ENCODE assay signal across 1 cellular context in the genomic region with DNA sequence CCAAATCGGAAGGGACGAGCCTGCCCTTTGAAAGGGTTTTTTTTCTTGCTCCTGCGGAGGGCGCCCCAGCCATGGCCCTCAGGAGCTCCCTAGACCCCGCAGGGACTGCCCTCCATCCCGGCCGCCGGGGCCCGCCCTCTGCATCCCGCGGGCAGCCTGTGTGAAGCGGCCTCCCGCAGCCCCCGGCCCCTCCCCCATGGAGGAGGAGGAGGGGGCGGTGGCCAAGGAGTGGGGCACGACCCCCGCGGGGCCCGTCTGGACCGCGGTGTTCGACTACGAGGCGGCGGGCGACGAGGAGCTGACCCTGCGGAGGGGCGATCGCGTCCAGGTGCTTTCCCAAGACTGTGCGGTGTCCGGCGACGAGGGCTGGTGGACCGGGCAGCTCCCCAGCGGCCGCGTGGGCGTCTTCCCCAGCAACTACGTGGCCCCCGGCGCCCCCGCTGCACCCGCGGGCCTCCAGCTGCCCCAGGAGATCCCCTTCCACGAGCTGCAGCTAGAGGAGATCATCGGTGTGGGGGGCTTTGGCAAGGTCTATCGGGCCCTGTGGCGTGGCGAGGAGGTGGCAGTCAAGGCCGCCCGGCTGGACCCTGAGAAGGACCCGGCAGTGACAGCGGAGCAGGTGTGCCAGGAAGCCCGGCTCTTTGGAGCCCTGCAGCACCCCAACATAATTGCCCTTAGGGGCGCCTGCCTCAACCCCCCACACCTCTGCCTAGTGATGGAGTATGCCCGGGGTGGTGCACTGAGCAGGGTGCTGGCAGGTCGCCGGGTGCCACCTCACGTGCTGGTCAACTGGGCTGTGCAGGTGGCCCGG.
A peak's percentile ranks its signal among the peaks of the same experiment; 100 is the strongest.
TF ChIP-seq lines count a peak whose summit lies in the region.

No MANE protein-coding gene starts in this region.

TF ChIP-seq in K562, 482 proteins besides CTCF, POLR2A, EP300 and RAD21:
- TF ChIP-seq ELF4 (CRISPR knock-in tag; IDR thresholded peaks at IDR 0.05), result no peak
- TF ChIP-seq, protein P1, sequence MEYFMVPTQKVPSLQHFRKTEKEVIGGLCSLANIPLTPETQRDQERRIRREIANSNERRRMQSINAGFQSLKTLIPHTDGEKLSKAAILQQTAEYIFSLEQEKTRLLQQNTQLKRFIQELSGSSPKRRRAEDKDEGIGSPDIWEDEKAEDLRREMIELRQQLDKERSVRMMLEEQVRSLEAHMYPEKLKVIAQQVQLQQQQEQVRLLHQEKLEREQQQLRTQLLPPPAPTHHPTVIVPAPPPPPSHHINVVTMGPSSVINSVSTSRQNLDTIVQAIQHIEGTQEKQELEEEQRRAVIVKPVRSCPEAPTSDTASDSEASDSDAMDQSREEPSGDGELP (CRISPR knock-in tag; IDR thresholded peaks at IDR 0.05; ENCODE audit: borderline replicate concordance), result 0 out of 2 replicates have a peak, but pooled peaks have one; percentile 15
- TF ChIP-seq ZBTB7A (IDR thresholded peaks at IDR 0.05; ENCODE audit: borderline replicate concordance, control insufficient read depth, low read depth, low read length), result peak; percentile 83; the same call in 1 of the 2 replicates
- 0 out of 2 replicates have a peak, but pooled peaks have one; percentile 17 for TF ChIP-seq GABPB1 (CRISPR knock-in tag; IDR thresholded peaks at IDR 0.05)
- peak; percentile 9; the same call in 1 of the 2 replicates for TF ChIP-seq KDM2B (CRISPR knock-in tag; IDR thresholded peaks at IDR 0.05)
- TF ChIP-seq, protein P2, sequence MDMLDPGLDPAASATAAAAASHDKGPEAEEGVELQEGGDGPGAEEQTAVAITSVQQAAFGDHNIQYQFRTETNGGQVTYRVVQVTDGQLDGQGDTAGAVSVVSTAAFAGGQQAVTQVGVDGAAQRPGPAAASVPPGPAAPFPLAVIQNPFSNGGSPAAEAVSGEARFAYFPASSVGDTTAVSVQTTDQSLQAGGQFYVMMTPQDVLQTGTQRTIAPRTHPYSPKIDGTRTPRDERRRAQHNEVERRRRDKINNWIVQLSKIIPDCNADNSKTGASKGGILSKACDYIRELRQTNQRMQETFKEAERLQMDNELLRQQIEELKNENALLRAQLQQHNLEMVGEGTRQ (CRISPR knock-in tag; IDR thresholded peaks at IDR 0.05), result no peak
- TF ChIP-seq ZNF12 (CRISPR knock-in tag; IDR thresholded peaks at IDR 0.05), result no peak
- TF ChIP-seq, protein P3, sequence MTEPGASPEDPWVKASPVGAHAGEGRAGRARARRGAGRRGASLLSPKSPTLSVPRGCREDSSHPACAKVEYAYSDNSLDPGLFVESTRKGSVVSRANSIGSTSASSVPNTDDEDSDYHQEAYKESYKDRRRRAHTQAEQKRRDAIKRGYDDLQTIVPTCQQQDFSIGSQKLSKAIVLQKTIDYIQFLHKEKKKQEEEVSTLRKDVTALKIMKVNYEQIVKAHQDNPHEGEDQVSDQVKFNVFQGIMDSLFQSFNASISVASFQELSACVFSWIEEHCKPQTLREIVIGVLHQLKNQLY (CRISPR knock-in tag; conservative IDR thresholded peaks at IDR 0.05), result no peak
- TF ChIP-seq, protein P4, sequence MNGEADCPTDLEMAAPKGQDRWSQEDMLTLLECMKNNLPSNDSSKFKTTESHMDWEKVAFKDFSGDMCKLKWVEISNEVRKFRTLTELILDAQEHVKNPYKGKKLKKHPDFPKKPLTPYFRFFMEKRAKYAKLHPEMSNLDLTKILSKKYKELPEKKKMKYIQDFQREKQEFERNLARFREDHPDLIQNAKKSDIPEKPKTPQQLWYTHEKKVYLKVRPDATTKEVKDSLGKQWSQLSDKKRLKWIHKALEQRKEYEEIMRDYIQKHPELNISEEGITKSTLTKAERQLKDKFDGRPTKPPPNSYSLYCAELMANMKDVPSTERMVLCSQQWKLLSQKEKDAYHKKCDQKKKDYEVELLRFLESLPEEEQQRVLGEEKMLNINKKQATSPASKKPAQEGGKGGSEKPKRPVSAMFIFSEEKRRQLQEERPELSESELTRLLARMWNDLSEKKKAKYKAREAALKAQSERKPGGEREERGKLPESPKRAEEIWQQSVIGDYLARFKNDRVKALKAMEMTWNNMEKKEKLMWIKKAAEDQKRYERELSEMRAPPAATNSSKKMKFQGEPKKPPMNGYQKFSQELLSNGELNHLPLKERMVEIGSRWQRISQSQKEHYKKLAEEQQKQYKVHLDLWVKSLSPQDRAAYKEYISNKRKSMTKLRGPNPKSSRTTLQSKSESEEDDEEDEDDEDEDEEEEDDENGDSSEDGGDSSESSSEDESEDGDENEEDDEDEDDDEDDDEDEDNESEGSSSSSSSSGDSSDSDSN (IDR thresholded peaks at IDR 0.05; ENCODE audit: borderline replicate concordance in 1 of 2, low read depth in 2 of 2, low read length in 2 of 2), result 0 out of 4 replicates have a peak, but pooled peaks of 1 of the 2 experiments have one; percentile 41
- 0 out of 2 replicates have a peak, but pooled peaks have one; percentile 34 for TF ChIP-seq RBM14 (IDR thresholded peaks at IDR 0.05; ENCODE audit: borderline replicate concordance, insufficient read depth, low read depth, low read length)
- TF ChIP-seq LCOR (CRISPR knock-in tag; IDR thresholded peaks at IDR 0.05), result 0 out of 2 replicates have a peak, but pooled peaks have one; percentile 36
- no peak for TF ChIP-seq PHB2 (IDR thresholded peaks at IDR 0.05; ENCODE audit: low read depth)
- TF ChIP-seq ZNF121 (CRISPR knock-in tag; conservative IDR thresholded peaks at IDR 0.05), result no peak
- no peak for TF ChIP-seq POLR2G (IDR thresholded peaks at IDR 0.05; ENCODE audit: low read depth, low read length)
- peak; percentile 84 for TF ChIP-seq EGR1 (conservative IDR thresholded peaks at IDR 0.05)
- TF ChIP-seq MAZ (CRISPR knock-in tag; conservative IDR thresholded peaks at IDR 0.05 in 1 of 2, IDR thresholded peaks at IDR 0.05 in 1 of 2), result peak in 1 of 2 experiments; percentile 32; a peak in 1 of 4 replicates
- TF ChIP-seq L3MBTL2 (IDR thresholded peaks at IDR 0.05), result 0 out of 2 replicates have a peak, but pooled peaks have one; percentile 23
- TF ChIP-seq, protein P5, sequence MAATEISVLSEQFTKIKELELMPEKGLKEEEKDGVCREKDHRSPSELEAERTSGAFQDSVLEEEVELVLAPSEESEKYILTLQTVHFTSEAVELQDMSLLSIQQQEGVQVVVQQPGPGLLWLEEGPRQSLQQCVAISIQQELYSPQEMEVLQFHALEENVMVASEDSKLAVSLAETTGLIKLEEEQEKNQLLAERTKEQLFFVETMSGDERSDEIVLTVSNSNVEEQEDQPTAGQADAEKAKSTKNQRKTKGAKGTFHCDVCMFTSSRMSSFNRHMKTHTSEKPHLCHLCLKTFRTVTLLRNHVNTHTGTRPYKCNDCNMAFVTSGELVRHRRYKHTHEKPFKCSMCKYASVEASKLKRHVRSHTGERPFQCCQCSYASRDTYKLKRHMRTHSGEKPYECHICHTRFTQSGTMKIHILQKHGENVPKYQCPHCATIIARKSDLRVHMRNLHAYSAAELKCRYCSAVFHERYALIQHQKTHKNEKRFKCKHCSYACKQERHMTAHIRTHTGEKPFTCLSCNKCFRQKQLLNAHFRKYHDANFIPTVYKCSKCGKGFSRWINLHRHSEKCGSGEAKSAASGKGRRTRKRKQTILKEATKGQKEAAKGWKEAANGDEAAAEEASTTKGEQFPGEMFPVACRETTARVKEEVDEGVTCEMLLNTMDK (IDR thresholded peaks at IDR 0.05; ENCODE audit: borderline replicate concordance, insufficient read depth, low read depth, low read length, poor library complexity, severe bottlenecking), result peak; percentile 50
- no peak for TF ChIP-seq ZKSCAN8 (CRISPR knock-in tag; IDR thresholded peaks at IDR 0.05)
- no peak for TF ChIP-seq IFI16 (CRISPR knock-in tag; IDR thresholded peaks at IDR 0.05)
- no peak for TF ChIP-seq HNRNPUL1 (IDR thresholded peaks at IDR 0.05; ENCODE audit: low read length)
- TF ChIP-seq EP400 (IDR thresholded peaks at IDR 0.05), result no peak
- TF ChIP-seq STAG1 (CRISPR knock-in tag; IDR thresholded peaks at IDR 0.05; ENCODE audit: borderline replicate concordance), result peak; percentile 41; the same call in 1 of the 2 replicates
- peak; percentile 3 for TF ChIP-seq PCBP1 (IDR thresholded peaks at IDR 0.05; ENCODE audit: low read depth, low read length, poor library complexity, severe bottlenecking)
- TF ChIP-seq YY1 (IDR thresholded peaks at IDR 0.05; ENCODE audit: borderline replicate concordance in 1 of 3, control insufficient read depth in 1 of 3, extremely low read depth in 1 of 3, insufficient read depth in 3 of 3, insufficient read length in 1 of 3, insufficient replicate concordance in 2 of 3, low read depth in 1 of 3, low read length in 2 of 3), result peak in 1 of 3 experiments; percentile 8
- TF ChIP-seq, protein P6, sequence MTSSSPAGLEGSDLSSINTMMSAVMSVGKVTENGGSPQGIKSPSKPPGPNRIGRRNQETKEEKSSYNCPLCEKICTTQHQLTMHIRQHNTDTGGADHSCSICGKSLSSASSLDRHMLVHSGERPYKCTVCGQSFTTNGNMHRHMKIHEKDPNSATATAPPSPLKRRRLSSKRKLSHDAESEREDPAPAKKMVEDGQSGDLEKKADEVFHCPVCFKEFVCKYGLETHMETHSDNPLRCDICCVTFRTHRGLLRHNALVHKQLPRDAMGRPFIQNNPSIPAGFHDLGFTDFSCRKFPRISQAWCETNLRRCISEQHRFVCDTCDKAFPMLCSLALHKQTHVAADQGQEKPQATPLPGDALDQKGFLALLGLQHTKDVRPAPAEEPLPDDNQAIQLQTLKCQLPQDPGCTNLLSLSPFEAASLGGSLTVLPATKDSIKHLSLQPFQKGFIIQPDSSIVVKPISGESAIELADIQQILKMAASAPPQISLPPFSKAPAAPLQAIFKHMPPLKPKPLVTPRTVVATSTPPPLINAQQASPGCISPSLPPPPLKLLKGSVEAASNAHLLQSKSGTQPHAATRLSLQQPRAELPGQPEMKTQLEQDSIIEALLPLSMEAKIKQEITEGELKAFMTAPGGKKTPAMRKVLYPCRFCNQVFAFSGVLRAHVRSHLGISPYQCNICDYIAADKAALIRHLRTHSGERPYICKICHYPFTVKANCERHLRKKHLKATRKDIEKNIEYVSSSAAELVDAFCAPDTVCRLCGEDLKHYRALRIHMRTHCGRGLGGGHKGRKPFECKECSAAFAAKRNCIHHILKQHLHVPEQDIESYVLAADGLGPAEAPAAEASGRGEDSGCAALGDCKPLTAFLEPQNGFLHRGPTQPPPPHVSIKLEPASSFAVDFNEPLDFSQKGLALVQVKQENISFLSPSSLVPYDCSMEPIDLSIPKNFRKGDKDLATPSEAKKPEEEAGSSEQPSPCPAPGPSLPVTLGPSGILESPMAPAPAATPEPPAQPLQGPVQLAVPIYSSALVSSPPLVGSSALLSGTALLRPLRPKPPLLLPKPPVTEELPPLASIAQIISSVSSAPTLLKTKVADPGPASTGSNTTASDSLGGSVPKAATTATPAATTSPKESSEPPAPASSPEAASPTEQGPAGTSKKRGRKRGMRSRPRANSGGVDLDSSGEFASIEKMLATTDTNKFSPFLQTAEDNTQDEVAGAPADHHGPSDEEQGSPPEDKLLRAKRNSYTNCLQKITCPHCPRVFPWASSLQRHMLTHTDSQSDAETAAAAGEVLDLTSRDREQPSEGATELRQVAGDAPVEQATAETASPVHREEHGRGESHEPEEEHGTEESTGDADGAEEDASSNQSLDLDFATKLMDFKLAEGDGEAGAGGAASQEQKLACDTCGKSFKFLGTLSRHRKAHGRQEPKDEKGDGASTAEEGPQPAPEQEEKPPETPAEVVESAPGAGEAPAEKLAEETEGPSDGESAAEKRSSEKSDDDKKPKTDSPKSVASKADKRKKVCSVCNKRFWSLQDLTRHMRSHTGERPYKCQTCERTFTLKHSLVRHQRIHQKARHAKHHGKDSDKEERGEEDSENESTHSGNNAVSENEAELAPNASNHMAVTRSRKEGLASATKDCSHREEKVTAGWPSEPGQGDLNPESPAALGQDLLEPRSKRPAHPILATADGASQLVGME (CRISPR knock-in tag; IDR thresholded peaks at IDR 0.05), result 0 out of 2 replicates have a peak, but pooled peaks have one; percentile 36
- TF ChIP-seq, protein P7, sequence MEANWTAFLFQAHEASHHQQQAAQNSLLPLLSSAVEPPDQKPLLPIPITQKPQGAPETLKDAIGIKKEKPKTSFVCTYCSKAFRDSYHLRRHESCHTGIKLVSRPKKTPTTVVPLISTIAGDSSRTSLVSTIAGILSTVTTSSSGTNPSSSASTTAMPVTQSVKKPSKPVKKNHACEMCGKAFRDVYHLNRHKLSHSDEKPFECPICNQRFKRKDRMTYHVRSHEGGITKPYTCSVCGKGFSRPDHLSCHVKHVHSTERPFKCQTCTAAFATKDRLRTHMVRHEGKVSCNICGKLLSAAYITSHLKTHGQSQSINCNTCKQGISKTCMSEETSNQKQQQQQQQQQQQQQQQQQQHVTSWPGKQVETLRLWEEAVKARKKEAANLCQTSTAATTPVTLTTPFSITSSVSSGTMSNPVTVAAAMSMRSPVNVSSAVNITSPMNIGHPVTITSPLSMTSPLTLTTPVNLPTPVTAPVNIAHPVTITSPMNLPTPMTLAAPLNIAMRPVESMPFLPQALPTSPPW (CRISPR knock-in tag; IDR thresholded peaks at IDR 0.05), result 0 out of 2 replicates have a peak, but pooled peaks have one; percentile 8
